8 cellular contexts compared by ENCODE assay signal in the genomic region with DNA sequence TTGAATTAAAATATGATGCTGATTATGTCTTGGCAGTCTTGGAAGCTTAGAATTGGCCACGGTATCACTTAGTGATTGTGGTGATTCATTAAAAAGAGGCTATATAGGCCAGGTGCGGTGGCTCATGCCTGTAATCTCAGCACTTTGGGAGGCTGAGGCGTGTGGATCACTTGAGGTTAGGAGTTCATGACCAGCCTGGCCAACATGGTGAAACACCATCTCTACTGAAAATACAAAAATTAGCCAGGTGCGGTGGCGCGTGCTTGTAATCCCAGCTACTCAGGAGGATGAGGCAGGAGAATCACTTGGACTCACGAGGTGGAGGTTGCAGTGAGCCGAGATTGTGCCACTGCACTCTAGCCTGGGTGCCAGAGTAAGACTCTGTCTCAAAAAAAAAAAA. TPM values are rescaled to one million over a fixed set of nuclear protein-coding genes. Genes with fewer than 3 reads are reported as not detected.
DNase-seq lines count a peak whose midpoint lies in the region; ATAC-seq, FAIRE-seq and TF ChIP-seq lines count a peak whose summit lies in the region.
"Not testable (repeated sequence)": the region's sequence is repeated elsewhere in the genome, so short reads cannot be mapped to it uniquely, and the experiment has no call there.

No MANE protein-coding gene starts in this region.

- H3K4me1 ChIP-seq in Caco-2 (peaks cover 19% of the 10 kb centered on the region), lower lobe of right lung (peaks cover 38% of the 10 kb centered on the region), psoas muscle (peaks cover 38% of the 10 kb centered on the region)
- H3K4me1 ChIP-seq in GM12878 (ENCODE audit: control insufficient read depth, insufficient read depth, low read length), result not testable (repeated sequence)

- H3K27ac ChIP-seq in GM12878 (ENCODE audit: control insufficient read depth, insufficient read depth), result peak overlapping the region; percentile 6; the same call in 1 of the 2 replicates
- peak overlapping the region; percentile 96 for H3K27ac ChIP-seq in lower lobe of right lung
- peak overlapping the region; percentile 98 for H3K27ac ChIP-seq in psoas muscle

- peak overlapping the region; percentile 52 for H3K4me2 ChIP-seq in GM12878 (ENCODE audit: control insufficient read depth, insufficient read depth)

- H3K27me3 ChIP-seq in Caco-2 (replicated peaks; ENCODE audit: control insufficient read depth, insufficient read depth, low read length); GM12878 (replicated peaks in 1 of 2; ENCODE audit: control insufficient read depth in 2 of 2, insufficient read depth in 2 of 2, low read length in 1 of 2); lower lobe of right lung (ENCODE audit: low read depth); psoas muscle (ENCODE audit: insufficient read depth in 3 of 3, low read length in 2 of 3): not testable (repeated sequence)

- intact Hi-C loops in Caco-2 (cut with micrococcal nuclease; ENCODE audit: unreplicated experiment), result loop anchor here (2.0 kb wide), 1 partner anchor 61 kb away; no protein-coding TSS in a partner anchor
- intact Hi-C loops in GM12878 (cut with micrococcal nuclease; ENCODE audit: unreplicated experiment); lower lobe of right lung (cut with DNase I); psoas muscle (cut with DNase I): not testable (repeated sequence)

- H3K27ac Mint-ChIP-seq in Caco-2 (ENCODE audit: unreplicated experiment) (peak overlapping the region; percentile 98), type B pancreatic cell (peak overlapping the region; percentile 24)

- not testable (repeated sequence) for TF ChIP-seq EP300 in GM12878 (IDR thresholded peaks at IDR 0.05; ENCODE audit: borderline replicate concordance in 1 of 2, control insufficient read depth in 1 of 2, low read depth in 2 of 2, low read length in 2 of 2)

- not testable (repeated sequence) for H3K9me3 Mint-ChIP-seq in Caco-2 (ENCODE audit: unreplicated experiment); type B pancreatic cell

- in situ Hi-C loops in GM12878 (cut with MboI), result not testable (repeated sequence)

- not testable (repeated sequence) for H3K4me3 ChIP-seq in Caco-2 (ENCODE audit: low read depth, low read length)
- H3K4me3 ChIP-seq in NB4 (ENCODE audit: low read depth, low read length) (peak overlapping the region; percentile 92), GM12878 (peak overlapping the region; percentile 83), fibroblast of pulmonary artery (replicated peaks; ENCODE audit: low read depth, low read length) (peak overlapping the region; percentile 67), lower lobe of right lung (peak overlapping the region; percentile 90), psoas muscle (peak overlapping the region; percentile 88)

- H3K27me3 Mint-ChIP-seq in Caco-2 (ENCODE audit: insufficient read depth, unreplicated experiment); type B pancreatic cell: not testable (repeated sequence)

- peak overlapping the region; percentile 4; the same call in 1 of the 2 replicates for H3K9ac ChIP-seq in GM12878 (ENCODE audit: control insufficient read depth, insufficient read depth, low read length)

- not testable (repeated sequence) for DNase-seq in Caco-2; NB4 (ENCODE audit: low read depth); GM12878 (ENCODE audit: low read depth, low spot score); fibroblast of pulmonary artery (ENCODE audit: low read depth); lower lobe of right lung; type B pancreatic cell (ENCODE audit: extremely low spot score, unreplicated experiment)
- peak; percentile 21 for DNase-seq in activated CD4-positive, alpha-beta T cell treated with anti-CD3 and anti-CD28 coated beads for 48 hours
- DNase-seq in psoas muscle, result peak; percentile 22 to 67

- H2AFZ ChIP-seq in GM12878 (ENCODE audit: control insufficient read depth, low read depth, low read length), result not testable (repeated sequence)

- TF ChIP-seq RAD21 in GM12878 (IDR thresholded peaks at IDR 0.05; ENCODE audit: insufficient read depth, low read depth, low read length), result not testable (repeated sequence)

- H3K79me2 ChIP-seq in GM12878 (ENCODE audit: control insufficient read depth, insufficient read depth, low read length), result peaks cover 75% of the 10 kb centered on the region

- POLR2A ChIA-PET in Caco-2 (lab: Charles Lee), result not testable (repeated sequence)
- POLR2A ChIA-PET in GM12878 (lab: Charles Lee), result interaction anchor here (0.6 to 2.4 kb wide), 8 partner anchors 10 to 748 kb away, joined by 3 to 9 read pairs (median 4); a partner anchor contains a TSS

- RAD21 ChIA-PET in GM12878 (lab: Charles Lee; ENCODE audit: unreplicated experiment), result interaction anchor here (0.6 to 3.2 kb wide), 9 partner anchors 10 to 595 kb away, joined by 3 to 18 read pairs (median 5); a partner anchor contains a TSS

- CTCF ChIA-PET in Caco-2 (lab: Charles Lee), result not testable (repeated sequence)
- CTCF ChIA-PET in GM12878 (lab: Yijun Ruan, JAX), result interaction anchor here (1.1 to 1.2 kb wide), 2 partner anchors 15 to 21 kb away, joined by 5 read pairs; no protein-coding TSS in a partner anchor

- H3K4me3 Mint-ChIP-seq in Caco-2 (ENCODE audit: unreplicated experiment) (peak overlapping the region; percentile 97), type B pancreatic cell (peak overlapping the region; percentile 95)

- not testable (repeated sequence) for BruUV-seq in Caco-2 (replicated peaks; lab: Mats Ljungman, UMichigan); GM12878 (replicated peaks; lab: Mats Ljungman, UMichigan)

- H4K20me1 ChIP-seq in GM12878 (ENCODE audit: control insufficient read depth, insufficient read depth), result not testable (repeated sequence)

- H3K4me1 Mint-ChIP-seq in Caco-2 (ENCODE audit: low read depth, unreplicated experiment), result peaks cover 40% of the 10 kb centered on the region
- peaks cover 35% of the 10 kb centered on the region for H3K4me1 Mint-ChIP-seq in type B pancreatic cell (ENCODE audit: unreplicated experiment)

- SMC1A ChIA-PET in GM12878 (lab: Charles Lee; ENCODE audit: uncharacterized antibody, unreplicated experiment), result interaction anchor here (0.7 to 3.5 kb wide), 13 partner anchors 10 to 83 kb away, joined by 3 to 29 read pairs (median 5); no protein-coding TSS in a partner anchor

- H3K36me3 Mint-ChIP-seq in Caco-2 (ENCODE audit: insufficient read depth, unreplicated experiment) (peaks cover 45% of the 10 kb centered on the region), type B pancreatic cell (peaks cover 12% of the 10 kb centered on the region)

- WGBS in GM12878 (ENCODE audit: insufficient coverage, insufficient replicate concordance, low lambda C conversion rate, missing lambda C conversion rate), result 79% methylated on average over 8 of the region's 8 CpGs
- 38 to 72% (median 39%) methylated on average over 8 of the region's 8 CpGs for WGBS in psoas muscle, 3 donors

- not testable (repeated sequence) for TF ChIP-seq CTCF in Caco-2 (IDR thresholded peaks at IDR 0.05; ENCODE audit: insufficient read depth in 1 of 2, low read depth in 1 of 2, low read length in 1 of 2, severe bottlenecking in 1 of 2, unreplicated experiment in 1 of 2); NB4 (IDR thresholded peaks at IDR 0.05; ENCODE audit: low read depth, low read length); GM12878 (IDR thresholded peaks at IDR 0.05 in 2 of 3, conservative IDR thresholded peaks at IDR 0.05 in 1 of 3; ENCODE audit: control insufficient read depth in 2 of 3, extremely low read depth in 1 of 3, insufficient read depth in 1 of 3, low read depth in 3 of 3, low read length in 3 of 3); fibroblast of pulmonary artery (IDR thresholded peaks at IDR 0.05; ENCODE audit: low read length, missing control alignments); lower lobe of right lung (IDR thresholded peaks at IDR 0.05); psoas muscle (IDR thresholded peaks at IDR 0.05); type B pancreatic cell (conservative IDR thresholded peaks at IDR 0.05)

- FAIRE-seq in GM12878 (lab: Jason Lieb, UNC), result not testable (repeated sequence)

- TF ChIP-seq POLR2A in NB4 (IDR thresholded peaks at IDR 0.05; ENCODE audit: extremely low read depth, insufficient read length); GM12878 (IDR thresholded peaks at IDR 0.05; ENCODE audit: low read depth, low read length): not testable (repeated sequence)

- not testable (repeated sequence) for H3K36me3 ChIP-seq in Caco-2 (ENCODE audit: control insufficient read depth, insufficient read depth, low read length); GM12878 (ENCODE audit: control insufficient read depth in 2 of 2, insufficient read depth in 2 of 2, low read length in 1 of 2); lower lobe of right lung; psoas muscle (ENCODE audit: insufficient read depth in 1 of 2, low read depth in 1 of 2)

- not testable (repeated sequence) for H3K9me3 ChIP-seq in Caco-2; GM12878 (replicated peaks; ENCODE audit: control insufficient read depth, insufficient read depth, low read length); lower lobe of right lung; psoas muscle

- not testable (repeated sequence) for ATAC-seq in GM12878, lower lobe of right lung
- ATAC-seq in psoas muscle, result peak in 1 of 4 donors; percentile 17

RNA-seq across cellular contexts. Expression of a gene that starts 2.8 kb away (rescaled TPM):
- 82.9 and 85.4 TPM in 2 replicates for total RNA-seq in Caco-2 (2022)
- 131 and 134 TPM in 2 replicates for total RNA-seq in GM12878 (2013; cell fraction: nucleolus; rRNA removed)
- total RNA-seq in GM12878 (2014; rRNA removed), result 16.3 and 21.9 TPM in 2 replicates
- 39.8 and 40.2 TPM in 2 replicates for total RNA-seq in GM12878 (2014; rRNA removed; fragmentation: Illumina TruSeq; extraction: Trizol)
- total RNA-seq in GM12878 (2021), result 31.1 and 33.2 TPM in 2 replicates
- 18.4 TPM for polyA plus RNA-seq in GM12878 (2011; ENCODE audit: low read depth)
- polyA plus RNA-seq in GM12878 (2011; rRNA removed), result 53.4 and 82.6 TPM in 2 replicates
- 15.7 and 18.1 TPM in 2 replicates for polyA plus RNA-seq in GM12878 (2011; cell fraction: cytosol; rRNA removed)
- 13.9 and 16.1 TPM in 2 replicates for polyA plus RNA-seq in GM12878 (2011; cell fraction: nucleus; rRNA removed)
- polyA plus RNA-seq in GM12878 (2012), result 21.0 and 23.6 TPM in 2 replicates
- 36.3 and 50.2 TPM in 2 replicates for polyA plus RNA-seq in GM12878 (2014; fragmentation: Illumina TruSeq; extraction: Trizol)
- 10 to 100 TPM; 12.5 to 22.3 TPM for polyA plus RNA-seq in GM12878 (2014; fragmentation: Nextera tagmentation; extraction: Ambion mirVana)
- polyA plus RNA-seq in GM12878 (2014; rRNA removed), result 22.6 and 27.5 TPM in 2 replicates
- polyA plus RNA-seq in GM12878 (2016; fragmentation: Nextera tagmentation; extraction: Ambion mirVana), result 10 to 100 TPM; 37.0 to 42.1 TPM
- 60.8 and 94.6 TPM in 2 replicates for polyA minus RNA-seq in GM12878 (2011; rRNA and poly(A)+ RNA removed)
- 27.3 and 31.1 TPM in 2 replicates for polyA minus RNA-seq in GM12878 (2011; cell fraction: cytosol; rRNA and poly(A)+ RNA removed)
- polyA minus RNA-seq in GM12878 (2011; cell fraction: nucleus; rRNA and poly(A)+ RNA removed), result 20.7 and 28.8 TPM in 2 replicates
- total RNA-seq in lower lobe of right lung, result 51.7 TPM
- total RNA-seq in psoas muscle, result 100 to 1,000 TPM in 3 of 4 donors, 10 to 100 TPM in 1; 83.9 to 195 (median 141) TPM
- 100 to 1,000 TPM in 1 of 3 donors, 10 to 100 TPM in 2; 17.4 to 244 (median 99.6) TPM for polyA plus RNA-seq in psoas muscle
- total RNA-seq in type B pancreatic cell (ENCODE audit: low replicate concordance), result 39.8 and 42.5 TPM in 2 replicates

Comparison
In these comparisons a context has a peak if more than half of its experiments do, and no peak if none do; other contexts are left out.
1. H3K27ac ChIP-seq: peak in every context shown above with its lines; median percentile 98 in psoas muscle; 96 in lower lobe of right lung; 6 in GM12878.